11 cellular contexts compared by ENCODE assay signal in the genomic region with DNA sequence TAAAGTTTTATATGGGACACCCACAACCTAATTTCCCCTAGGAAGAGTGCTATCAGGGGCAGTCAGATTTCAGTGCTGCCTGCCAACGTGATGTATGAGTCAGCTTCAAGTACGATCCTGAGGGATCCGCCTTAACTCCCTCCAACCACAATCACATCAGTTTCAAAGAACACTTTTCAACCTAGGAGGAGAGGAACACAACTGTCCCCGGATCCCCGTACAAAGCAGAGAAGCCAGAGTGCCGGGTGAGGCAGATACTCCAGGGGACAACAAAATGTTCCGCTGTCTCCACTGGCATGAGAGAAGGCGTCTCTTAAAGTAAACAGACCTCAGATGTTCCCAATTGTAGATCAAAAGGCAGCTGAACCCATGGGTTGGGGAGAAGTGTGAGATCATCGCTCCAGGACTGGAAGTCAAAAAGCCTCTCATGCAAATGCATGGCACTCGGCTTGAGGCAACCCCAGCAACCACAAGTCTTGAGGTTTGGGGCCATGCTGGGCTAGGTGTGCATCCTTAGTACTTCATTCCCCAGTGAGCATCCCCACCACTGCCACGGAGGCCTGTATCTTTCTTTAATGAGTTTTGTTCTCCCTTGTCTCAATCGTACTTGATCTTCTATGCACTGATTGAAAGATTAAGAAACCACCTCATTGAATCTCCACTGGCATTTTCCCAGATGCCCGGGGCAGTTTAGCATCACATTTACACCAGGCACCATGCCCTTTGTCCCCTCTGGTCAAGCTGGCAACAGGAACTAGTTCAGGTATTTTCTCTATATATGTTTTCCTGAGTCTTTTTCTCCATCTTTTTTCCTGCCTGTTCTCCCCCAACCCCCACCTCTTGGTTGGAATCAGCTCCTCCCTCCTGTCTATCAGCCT.
DNase-seq lines count a peak whose midpoint lies in the region; ATAC-seq and TF ChIP-seq lines count a peak whose summit lies in the region.
"Had no signal": no experiment of that assay in that cellular context is flagged by ENCODE, and none has a peak within 500 bp of the region (broad histone marks: within the 10 kb centered on the region; RNA-seq: fewer than 3 reads in every experiment).

No MANE protein-coding gene starts in this region.

- H3K27ac Mint-ChIP-seq in stimulated activated effector memory CD8-positive, alpha-beta T cell treated with anti-CD3 and anti-CD28 coated beads, Interleukin-12 subunit alpha, Interleukin-12 subunit beta, amount 100 ng/mL, for 72 hours, result no peak overlapping the region
- H3K27ac Mint-ChIP-seq: activated naive CD8-positive, alpha-beta T cell had no signal

- H3K4me1 ChIP-seq in right atrium auricular region (no peaks in the 10 kb centered on the region), RWPE2 (ENCODE audit: insufficient read depth, poor library complexity, severe bottlenecking) (peaks cover 14% of the 10 kb centered on the region), Peyer's patch (no peaks in the 10 kb centered on the region)

- H3K36me3 ChIP-seq in right atrium auricular region, result no peaks in the 10 kb centered on the region
- no peaks in the 10 kb centered on the region for H3K36me3 ChIP-seq in RWPE2 (ENCODE audit: low read depth)
- no peaks in the 10 kb centered on the region for H3K36me3 ChIP-seq in Peyer's patch

- DNase-seq in Right ventricle myocardium inferior (ENCODE audit: missing footprints) (no peak), right atrium auricular region (ENCODE audit: low spot score) (no peak), RWPE2 (ENCODE audit: low spot score) (no peak), fibroblast of the conjunctiva (ENCODE audit: low read depth) (peak; percentile 69), Peyer's patch (no peak)
- DNase-seq in stimulated activated effector memory CD8-positive, alpha-beta T cell treated with anti-CD3 and anti-CD28 coated beads, Interleukin-12 subunit alpha, Interleukin-12 subunit beta, amount 100 ng/mL, for 72 hours (ENCODE audit: low spot score in 2 of 2), result no peak
- no peak for DNase-seq in stimulated activated CD4-positive, alpha-beta T cell treated with anti-CD3 and anti-CD28 coated beads, Interleukin-2, amount 100 ng/mL, for 24 hours
- DNase-seq: AML-193; stimulated activated naive CD4-positive, alpha-beta T cell treated with Interleukin-2 at 50 U/mL for 16 hours had no signal

- peak; percentile 59 for ATAC-seq in Right ventricle myocardium inferior
- ATAC-seq in RWPE2 (ENCODE audit: low read depth), result peak; percentile 95
- peak; percentile 32 for ATAC-seq in stimulated activated effector memory CD8-positive, alpha-beta T cell treated with anti-CD3 and anti-CD28 coated beads, Interleukin-12 subunit alpha, Interleukin-12 subunit beta, amount 100 ng/mL, for 72 hours
- ATAC-seq in HG02852 (IDR thresholded peaks at IDR 0.05; ENCODE audit: unreplicated experiment), result no peak

- H3K36me3 Mint-ChIP-seq in stimulated activated effector memory CD8-positive, alpha-beta T cell treated with anti-CD3 and anti-CD28 coated beads, Interleukin-12 subunit alpha, Interleukin-12 subunit beta, amount 100 ng/mL, for 72 hours, result no peaks in the 10 kb centered on the region
- H3K36me3 Mint-ChIP-seq: activated naive CD8-positive, alpha-beta T cell had no signal

- H3K27me3 ChIP-seq in right atrium auricular region (no peaks in the 10 kb centered on the region), RWPE2 (ENCODE audit: insufficient read depth, poor library complexity, severe bottlenecking) (no peaks in the 10 kb centered on the region), Peyer's patch (no peaks in the 10 kb centered on the region)

- intact Hi-C loops in Right ventricle myocardium inferior (cut with DNase I), result no loop called here

- no peak overlapping the region for H3K4me3 Mint-ChIP-seq in stimulated activated effector memory CD8-positive, alpha-beta T cell treated with anti-CD3 and anti-CD28 coated beads, Interleukin-12 subunit alpha, Interleukin-12 subunit beta, amount 100 ng/mL, for 72 hours
- H3K4me3 Mint-ChIP-seq: activated naive CD8-positive, alpha-beta T cell had no signal

- TF ChIP-seq POLR2A in Peyer's patch (IDR thresholded peaks at IDR 0.05), result no peak

- H3K4me3 ChIP-seq in right atrium auricular region (no peak overlapping the region), RWPE2 (ENCODE audit: severe bottlenecking) (no peak overlapping the region), Peyer's patch (no peak overlapping the region)

- TF ChIP-seq CTCF in right atrium auricular region (IDR thresholded peaks at IDR 0.05) (no peak), RWPE2 (IDR thresholded peaks at IDR 0.05; ENCODE audit: poor library complexity, severe bottlenecking) (no peak), Peyer's patch (IDR thresholded peaks at IDR 0.05) (no peak)

- H3K9me3 Mint-ChIP-seq in stimulated activated effector memory CD8-positive, alpha-beta T cell treated with anti-CD3 and anti-CD28 coated beads, Interleukin-12 subunit alpha, Interleukin-12 subunit beta, amount 100 ng/mL, for 72 hours, result no peaks in the 10 kb centered on the region

- H3K4me1 Mint-ChIP-seq in stimulated activated effector memory CD8-positive, alpha-beta T cell treated with anti-CD3 and anti-CD28 coated beads, Interleukin-12 subunit alpha, Interleukin-12 subunit beta, amount 100 ng/mL, for 72 hours, result peaks cover 2% of the 10 kb centered on the region

- H3K27ac ChIP-seq in right atrium auricular region (no peak overlapping the region), RWPE2 (ENCODE audit: poor library complexity, severe bottlenecking) (peak overlapping the region; percentile 64), Peyer's patch (no peak overlapping the region)

- H3K9me3 ChIP-seq in right atrium auricular region (no peaks in the 10 kb centered on the region), RWPE2 (ENCODE audit: severe bottlenecking) (no peaks in the 10 kb centered on the region), Peyer's patch (no peaks in the 10 kb centered on the region)
